In the genomic region with DNA sequence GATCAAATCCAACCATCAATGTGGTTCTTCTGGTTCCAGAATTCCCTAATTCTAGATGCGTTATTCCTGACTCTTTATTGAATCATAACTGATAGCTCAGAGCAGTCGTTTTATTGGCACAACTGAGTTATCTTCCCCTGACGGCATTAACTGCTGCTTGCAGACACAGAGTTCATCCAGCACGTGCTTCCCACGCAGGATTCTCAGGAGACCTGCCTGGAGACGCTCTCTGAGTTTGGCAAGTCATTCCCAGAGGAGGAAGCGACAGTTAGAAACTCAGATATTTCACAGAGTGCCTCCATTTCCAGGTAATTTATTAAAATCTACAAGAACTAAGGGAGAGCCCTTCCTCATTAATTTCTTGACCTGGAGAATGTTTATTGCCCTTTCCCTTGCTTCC, we compare ENCODE assay signal across 9 cellular contexts. TPM values are rescaled to one million over a fixed set of nuclear protein-coding genes. Genes with fewer than 3 reads are reported as not detected.
"Had no signal": no experiment of that assay in that cellular context is flagged by ENCODE, and none has a peak within 500 bp of the region (broad histone marks: within the 10 kb centered on the region; RNA-seq: fewer than 3 reads in every experiment).

No MANE protein-coding gene starts in this region.

- H3K4me1 ChIP-seq: HAP-1 had no signal

- DNase-seq: GM23248, GOT3, H7, HFFc6 had no signal

- H3K27ac Mint-ChIP-seq: HFFc6 had no signal

- H3K9ac ChIP-seq: GM23248 had no signal

- H3K9me3 ChIP-seq: HAP-1 had no signal

- H3K27ac ChIP-seq: GM23248, HL-60 had no signal

- H2AFZ ChIP-seq: GM23248 had no signal

- H3K4me1 Mint-ChIP-seq: IgD-negative memory B cell had no signal

- H3K4me3 ChIP-seq: GM23248, HAP-1 had no signal

- H3K4me3 Mint-ChIP-seq: HFFc6, IgD-negative memory B cell had no signal

- H3K36me3 ChIP-seq: HAP-1 had no signal

- H3K36me3 Mint-ChIP-seq: IgD-negative memory B cell had no signal

- ATAC-seq: HCT116, HepG2 had no signal

RNA-seq across cellular contexts. Expression of a gene that starts 35.4 kb away (rescaled TPM):
- total RNA-seq: GM23248, HepG2, HFFc6 had no signal
- polyA plus RNA-seq: GM23248, HepG2, IgD-negative memory B cell had no signal
